ENCODE assay signal across 19 cellular contexts in the genomic region with DNA sequence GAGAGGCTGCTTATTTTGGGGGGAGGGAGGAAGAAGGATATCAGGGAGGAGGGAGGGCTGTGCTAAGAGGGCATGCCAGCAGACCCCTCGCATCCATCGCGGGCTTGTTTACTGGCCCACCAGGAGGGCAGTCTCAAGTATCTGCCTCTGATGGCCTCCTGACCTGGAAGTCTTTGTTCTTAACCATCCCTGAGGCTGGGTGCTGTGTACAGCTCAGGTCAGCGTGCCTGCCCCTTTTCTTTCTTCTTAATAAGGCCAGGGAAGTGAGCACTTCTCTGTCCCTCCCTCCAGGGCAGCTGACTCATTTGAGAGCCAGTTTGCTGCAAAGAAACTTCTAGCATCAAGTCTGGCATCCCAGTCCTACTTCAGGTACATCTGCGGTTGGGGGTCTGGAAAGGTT.
DNase-seq lines count a peak whose midpoint lies in the region; ATAC-seq and TF ChIP-seq lines count a peak whose summit lies in the region.
"Had no signal": no experiment of that assay in that cellular context is flagged by ENCODE, and none has a peak within 500 bp of the region (broad histone marks: within the 10 kb centered on the region; RNA-seq: fewer than 3 reads in every experiment).

No MANE protein-coding gene starts in this region.

- H3K27me3 ChIP-seq in adipocyte (replicated peaks; ENCODE audit: control insufficient read depth, insufficient read depth, low read length) = peaks cover 36% of the 10 kb centered on the region
- no peaks in the 10 kb centered on the region for H3K27me3 ChIP-seq in thymus (ENCODE audit: control insufficient read depth, insufficient read depth)
- H3K27me3 ChIP-seq in BE2C = no peaks in the 10 kb centered on the region
- H3K27me3 ChIP-seq: heart left ventricle, tibial artery had no signal

- 96% methylated on average over 5 of the region's 5 CpGs for WGBS in thymus

- H3K27ac ChIP-seq in thymus (ENCODE audit: low read depth) = peak overlapping the region; percentile 55
- H3K27ac ChIP-seq: C4-2B, heart left ventricle, tibial artery, VCaP had no signal

- H3K9me3 ChIP-seq in adipocyte (ENCODE audit: control insufficient read depth, low read length) = no peaks in the 10 kb centered on the region
- no peaks in the 10 kb centered on the region for H3K9me3 ChIP-seq in thymus (ENCODE audit: control insufficient read depth)
- H3K9me3 ChIP-seq in BE2C = no peaks in the 10 kb centered on the region
- H3K9me3 ChIP-seq: heart left ventricle, tibial artery had no signal

- H3K36me3 ChIP-seq in adipocyte (ENCODE audit: control insufficient read depth, insufficient read depth, low read length, severe bottlenecking) (no peaks in the 10 kb centered on the region), thymus (ENCODE audit: control insufficient read depth, insufficient read depth) (peaks cover 4% of the 10 kb centered on the region), BE2C (peaks cover 6% of the 10 kb centered on the region)
- H3K36me3 ChIP-seq: heart left ventricle, tibial artery had no signal

- no peak overlapping the region for H3K4me3 ChIP-seq in adipocyte (ENCODE audit: low read length)
- H3K4me3 ChIP-seq in thymus (ENCODE audit: low read length) = no peak overlapping the region
- H3K4me3 ChIP-seq in BE2C (ENCODE audit: low read depth, low read length) = no peak overlapping the region
- H3K4me3 ChIP-seq: heart left ventricle, tibial artery had no signal

- no peak overlapping the region for H3K9ac ChIP-seq in adipocyte (ENCODE audit: low read length)

- no peak for TF ChIP-seq CTCF in BE2C (IDR thresholded peaks at IDR 0.05; ENCODE audit: low read depth, low read length)

- ATAC-seq in HG03520 (IDR thresholded peaks at IDR 0.05; ENCODE audit: unreplicated experiment) = no peak
- ATAC-seq: activated CD8-positive, alpha-beta T cell treated with anti-CD3 and anti-CD28 coated beads for 36 hours; activated T-cell treated with anti-CD3 and anti-CD28 coated beads, Interleukin-2, amount 50 U/mL, for 72 hours; effector memory CD8-positive, alpha-beta T cell; heart left ventricle; Right ventricle myocardium inferior; T-cell had no signal

- peaks cover 8% of the 10 kb centered on the region for H3K4me1 ChIP-seq in adipocyte (ENCODE audit: control insufficient read depth, insufficient read depth, low read length)
- peaks cover 40% of the 10 kb centered on the region for H3K4me1 ChIP-seq in thymus (ENCODE audit: control insufficient read depth, insufficient read depth, low read length)
- peaks cover 37% of the 10 kb centered on the region for H3K4me1 ChIP-seq in BE2C

- DNase-seq in NCI-H2227 (lab: John Stamatoyannopoulos, UW; ENCODE audit: unreplicated experiment) (peak; percentile 27), NCI-H2227 treated with DMSO at 0.1 percent for 48 hours (lab: John Stamatoyannopoulos, UW) (no peak), adipocyte (ENCODE audit: low read depth) (peak; percentile 8), kidney tubule cell (ENCODE audit: low spot score) (peak; percentile 19), cerebellum (ENCODE audit: low spot score) (no peak), BE2C (no peak)
- DNase-seq: activated CD8-positive, alpha-beta T cell treated with anti-CD3 and anti-CD28 coated beads for 36 hours; activated T-cell treated with anti-CD3 and anti-CD28 coated beads, Interleukin-2, amount 50 U/mL, for 72 hours; DMS53; effector memory CD8-positive, alpha-beta T cell; heart left ventricle; NCI-H1694 treated with DMSO at 0.1 percent for 48 hours; T-cell; tibial artery had no signal

Comparison
In these comparisons a context has a peak if more than half of its experiments do, and no peak if none do; other contexts are left out.
1. DNase-seq: peak in NCI-H2227 (single experiment), adipocyte (single experiment) and kidney tubule cell (single experiment); none in NCI-H2227 treated with DMSO at 0.1 percent for 48 hours (single experiment), cerebellum (single experiment) and BE2C (single experiment).